Comparison of ENCODE assay signal across 22 cellular contexts in genomic region chr7:46565712-46566111, GRCh38.
"Had no signal": no experiment of that assay in that cellular context is flagged by ENCODE, and none has a peak within 500 bp of the region (broad histone marks: within the 10 kb centered on the region; RNA-seq: fewer than 3 reads in every experiment).

No MANE protein-coding gene starts in this region.

- ATAC-seq: activated CD8-positive, alpha-beta memory T cell treated with anti-CD3 and anti-CD28 coated beads, Interleukin-2, amount 10 ng/mL, durations not matched to agents 7 days and 5 days; activated T-helper 17 cell treated with anti-CD3 and anti-CD28 coated beads, Interleukin-2, amount 50 U/mL, for 72 hours; naive thymus-derived CD4-positive, alpha-beta T cell; stimulated activated naive B cell treated with anti-CD40 and anti-IgM and Interleukin-4, amounts not matched to agents 10 μg/mL and 1 μg/mL and 100 μg/mL, for 72 hours had no signal

- FAIRE-seq: colon had no signal

- H3K27ac ChIP-seq: esophagus muscularis mucosa, left ventricle myocardium inferior, neutrophil, parathyroid adenoma, sigmoid colon, spleen, thyroid gland had no signal

- H2AFZ ChIP-seq: parathyroid adenoma had no signal

- H3K9ac ChIP-seq: parathyroid adenoma had no signal

- DNase-seq: activated B cell treated with CpG ODN at 0.5 μM for 24 hours; activated CD4-positive, alpha-beta memory T cell treated with anti-CD3 and anti-CD28 coated beads, Interleukin-2, amount 10 ng/mL, durations not matched to agents 7 days and 5 days; activated CD4-positive, alpha-beta T cell treated with anti-CD3 and anti-CD28 coated beads for 4 hours; activated CD8-positive, alpha-beta memory T cell treated with anti-CD3 and anti-CD28 coated beads, Interleukin-2, amount 10 ng/mL, durations not matched to agents 7 days and 5 days; activated naive CD4-positive, alpha-beta T cell; activated naive CD8-positive, alpha-beta T cell treated with anti-CD3 and anti-CD28 coated beads for 36 hours; activated T-cell treated with anti-CD3 and anti-CD28 coated beads, Interleukin-2, amount 50 U/mL, for 1 hour; amygdala; caudate nucleus; left ventricle myocardium inferior; naive thymus-derived CD4-positive, alpha-beta T cell; sigmoid colon; spleen; stimulated activated naive B cell treated with anti-CD40 and anti-IgM and Interleukin-4, amounts not matched to agents 10 μg/mL and 1 μg/mL and 100 μg/mL, for 72 hours; T-helper 1 cell; T-helper 9 cell; thyroid gland had no signal

- H3K9me3 ChIP-seq: neutrophil, sigmoid colon, thyroid gland had no signal

- H3K4me1 ChIP-seq: esophagus muscularis mucosa, sigmoid colon had no signal

- H3K36me3 ChIP-seq: esophagus muscularis mucosa, left ventricle myocardium inferior, neutrophil, sigmoid colon, spleen, thyroid gland had no signal

- H3K4me3 ChIP-seq: esophagus muscularis mucosa, left ventricle myocardium inferior, sigmoid colon, spleen, thyroid gland had no signal

- H3K79me2 ChIP-seq: parathyroid adenoma had no signal

- H3K27me3 ChIP-seq: esophagus muscularis mucosa, neutrophil, sigmoid colon, spleen, thyroid gland had no signal
